24 cellular contexts compared by ENCODE assay signal in the genomic region with DNA sequence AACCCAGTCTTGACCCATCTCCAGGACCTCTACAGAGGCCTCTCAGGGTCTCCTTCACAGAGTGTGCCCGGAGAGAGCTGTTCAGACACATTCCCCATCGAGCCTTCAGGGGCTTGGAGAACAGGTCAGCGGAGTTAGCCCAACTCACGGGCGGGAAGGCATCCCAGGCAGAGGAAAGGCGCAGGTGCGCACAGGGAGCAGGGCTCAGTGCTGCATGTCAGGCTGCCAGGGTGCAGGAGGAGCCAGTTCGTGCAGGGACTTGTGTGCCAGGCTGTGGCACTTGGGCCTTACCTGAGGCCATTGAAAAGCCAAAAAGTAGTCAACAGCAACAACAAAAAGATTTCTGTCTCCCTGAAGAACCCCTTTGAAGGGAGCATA.
DNase-seq lines count a peak whose midpoint lies in the region; ATAC-seq, FAIRE-seq and TF ChIP-seq lines count a peak whose summit lies in the region.
"Had no signal": no experiment of that assay in that cellular context is flagged by ENCODE, and none has a peak within 500 bp of the region (broad histone marks: within the 10 kb centered on the region; RNA-seq: fewer than 3 reads in every experiment).

No MANE protein-coding gene starts in this region.

- peak overlapping the region in 1 of 2 donors; percentile 79 for H3K9ac ChIP-seq in kidney (ENCODE audit: low read length in 2 of 2)

- H3K4me1 ChIP-seq in left ventricle myocardium inferior (peaks cover 26% of the 10 kb centered on the region), kidney (ENCODE audit: control insufficient read depth in 1 of 2, insufficient read depth in 1 of 2, low read depth in 1 of 2, low read length in 2 of 2) (peaks cover 18 to 27% of the 10 kb centered on the region in 2 donors), spleen (peaks cover 0 to 18% (median 0%) of the 10 kb centered on the region in 6 donors), small intestine (ENCODE audit: control insufficient read depth in 2 of 2, insufficient read depth in 1 of 2, low read depth in 1 of 2, low read length in 1 of 2) (no peaks in the 10 kb centered on the region)

- H3K27me3 ChIP-seq in left ventricle myocardium inferior (ENCODE audit: low read depth) (no peaks in the 10 kb centered on the region), spleen (replicated peaks in 1 of 7) (peaks cover 0 to 14% (median 0%) of the 10 kb centered on the region in 7 donors), small intestine (ENCODE audit: control insufficient read depth in 2 of 2, insufficient read depth in 2 of 2, low read length in 2 of 2) (no peaks in the 10 kb centered on the region)
- H3K27me3 ChIP-seq: ovary had no signal

- H3K27ac ChIP-seq in left ventricle myocardium inferior (replicated peaks) (peak overlapping the region; percentile 83), kidney (ENCODE audit: low read depth in 2 of 2, low read length in 2 of 2) (peak overlapping the region; percentile 90), spleen (peak overlapping the region in 6 of 8 donors; percentile 3 to 70 (median 44)), small intestine (ENCODE audit: low read depth in 1 of 2, low read length in 1 of 2) (no peak overlapping the region)

- ATAC-seq in GM21381 (IDR thresholded peaks at IDR 0.05; ENCODE audit: unreplicated experiment), result no peak
- ATAC-seq: activated T-cell treated with anti-CD3 and anti-CD28 coated beads, Interleukin-2, amount 50 U/mL, for 4 hours; stimulated activated effector memory CD8-positive, alpha-beta T cell treated with anti-CD3 and anti-CD28 coated beads, Interleukin-12 subunit alpha, Interleukin-12 subunit beta, amount 100 ng/mL, for 72 hours had no signal

- H3K4me3 ChIP-seq in left ventricle myocardium inferior (peak overlapping the region; percentile 40), kidney (ENCODE audit: low read length in 2 of 2) (no peak overlapping the region), spleen (no peak overlapping the region), small intestine (ENCODE audit: low read depth in 1 of 2, low read length in 2 of 2) (no peak overlapping the region)
- H3K4me3 ChIP-seq: ovary had no signal

- FAIRE-seq in kidney (lab: Jason Lieb, UNC), result no peak
- no peak for FAIRE-seq in small intestine (lab: Jason Lieb, UNC)
- FAIRE-seq: GM19239 had no signal

- intact Hi-C loops in left ventricle myocardium inferior (cut with micrococcal nuclease), result no loop called here
- intact Hi-C loops in cardiac septum (cut with DNase I), result no loop called here
- intact Hi-C loops in kidney (cut with DNase I), result no loop called here
- intact Hi-C loops in spleen (cut with DNase I; ENCODE audit: low total_unique reads), result no loop called here

- peaks cover 14% of the 10 kb centered on the region for H3K36me3 ChIP-seq in left ventricle myocardium inferior
- peaks cover 9 to 12% of the 10 kb centered on the region in 2 donors for H3K36me3 ChIP-seq in kidney (ENCODE audit: control insufficient read depth in 1 of 2, insufficient read depth in 2 of 2, low read length in 2 of 2)
- H3K36me3 ChIP-seq in spleen, result no peaks in the 10 kb centered on the region
- H3K36me3 ChIP-seq in small intestine (ENCODE audit: control insufficient read depth in 2 of 2, insufficient read depth in 2 of 2, low read length in 2 of 2), result no peaks in the 10 kb centered on the region
- H3K36me3 ChIP-seq: ovary had no signal

- WGBS in spleen, 5 donors, result 91 to 98% (median 96%) methylated on average over 5 to 8 of the region's 8 CpGs
- WGBS in small intestine, 3 donors, result 91 to 93% (median 92%) methylated on average over 8 of the region's 8 CpGs

- TF ChIP-seq POLR2A in spleen (IDR thresholded peaks at IDR 0.05), result no peak

- TF ChIP-seq CTCF in left ventricle myocardium inferior (IDR thresholded peaks at IDR 0.05; ENCODE audit: borderline replicate concordance) (no peak), kidney (IDR thresholded peaks at IDR 0.05; ENCODE audit: borderline replicate concordance, extremely low read depth, insufficient read depth) (no peak), spleen (IDR thresholded peaks at IDR 0.05 in 8 of 11, conservative IDR thresholded peaks at IDR 0.05 in 3 of 11) (no peak)

- no peak for DNase-seq in left ventricle myocardium inferior
- DNase-seq in cardiac septum (ENCODE audit: low spot score), result no peak
- DNase-seq in kidney, result peak; percentile 65
- no peak for DNase-seq in spleen
- DNase-seq in COLO668 (lab: John Stamatoyannopoulos, UW; ENCODE audit: unreplicated experiment), result no peak
- DNase-seq in small intestine, result no peak
- no peak for DNase-seq in NCI-H2171 treated with DMSO at 0.1 percent for 48 hours (lab: John Stamatoyannopoulos, UW)
- DNase-seq: activated naive CD4-positive, alpha-beta T cell; activated T-cell treated with anti-CD3 and anti-CD28 coated beads, Interleukin-2, amount 50 U/mL, for 4 hours; Calu3; cerebellar nuclear complex; foreskin melanocyte; islet precursor cell; mesendoderm; naive B cell; NCI-H2029; NCI-H226; NCI-H774; SIG-M5; stimulated activated CD4-positive, alpha-beta T cell treated with anti-CD3 and anti-CD28 coated beads, Interleukin-1b, Interleukin-23, amount 100 ng/mL, for 48 hours had no signal

- H3K9me3 ChIP-seq in left ventricle myocardium inferior (replicated peaks) (no peaks in the 10 kb centered on the region), kidney (ENCODE audit: control insufficient read depth in 1 of 2, low read length in 2 of 2) (no peaks in the 10 kb centered on the region), spleen (no peaks in the 10 kb centered on the region), small intestine (ENCODE audit: control insufficient read depth, low read depth) (no peaks in the 10 kb centered on the region)
- H3K9me3 ChIP-seq: ovary had no signal

Comparison
In these comparisons a context has a peak if more than half of its experiments do, and no peak if none do; other contexts are left out.
1. H3K27ac ChIP-seq: peak in left ventricle myocardium inferior (single experiment), kidney (2 of 2) and spleen (6 of 8); none in small intestine (0 of 2).